Comparison of ENCODE assay signal across 1 cellular context in the genomic region with DNA sequence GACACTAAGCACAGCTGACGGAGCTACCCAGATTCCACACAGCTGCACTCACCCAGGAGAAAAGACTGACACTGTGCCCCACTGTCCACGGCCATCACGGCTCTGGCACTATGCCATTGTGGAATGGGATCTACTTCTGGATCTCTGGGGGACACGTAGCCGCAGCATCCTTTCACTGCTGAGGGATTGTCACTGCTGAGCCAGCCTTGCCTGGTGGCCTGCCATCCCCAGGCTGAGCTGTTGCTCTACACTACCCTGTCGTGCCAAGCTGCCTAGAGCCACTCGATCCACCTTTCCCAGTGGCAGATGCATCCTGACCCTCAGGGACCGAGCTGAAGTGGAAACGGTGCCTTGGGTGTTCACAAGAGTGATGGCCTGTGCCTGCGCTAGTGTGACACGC.
TF ChIP-seq lines count a peak whose summit lies in the region.

No MANE protein-coding gene starts in this region.

TF ChIP-seq in IMR-90, 13 proteins besides CTCF, POLR2A, EP300 and RAD21:
- TF ChIP-seq MAFK (IDR thresholded peaks at IDR 0.05; ENCODE audit: low read depth, low read length) (no peak), MXI1 (IDR thresholded peaks at IDR 0.05; ENCODE audit: borderline replicate concordance, low read depth, low read length) (no peak), CEBPB (IDR thresholded peaks at IDR 0.05; ENCODE audit: low read depth, low read length) (no peak)
